In the genomic region with DNA sequence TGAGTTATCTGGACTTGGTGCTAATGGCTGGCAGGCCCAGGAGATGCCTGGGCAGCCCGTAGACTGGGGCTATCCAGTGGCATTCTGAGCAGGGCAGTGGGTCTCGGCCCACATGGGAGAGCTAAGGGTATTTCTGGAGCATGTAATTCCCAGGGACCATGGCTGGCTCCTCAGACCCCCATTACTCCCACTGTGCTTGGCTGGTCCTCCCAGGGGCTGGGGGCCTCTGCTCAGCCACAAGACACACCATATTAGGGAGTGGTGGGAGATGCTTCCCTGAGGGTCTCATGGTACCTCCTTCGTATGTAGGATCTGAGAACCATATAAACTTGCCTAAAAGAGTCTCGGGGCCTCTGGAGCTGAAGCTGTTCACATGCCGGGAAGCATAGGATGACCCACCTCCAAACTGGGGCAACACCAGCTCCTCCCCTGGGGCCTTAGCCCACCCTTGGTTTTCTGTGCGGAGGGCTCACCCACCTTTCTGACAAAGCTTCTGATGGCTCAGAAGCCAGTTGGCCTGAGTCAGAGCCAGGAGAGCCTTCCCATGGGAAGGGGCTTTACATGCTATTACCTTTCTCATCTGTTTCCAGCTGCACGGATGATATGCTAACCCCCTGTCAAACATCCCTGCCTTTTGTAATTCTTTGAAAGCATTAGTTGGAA, we compare ENCODE assay signal across 24 cellular contexts. TPM values are rescaled to one million over a fixed set of nuclear protein-coding genes. Genes with fewer than 3 reads are reported as not detected.
DNase-seq lines count a peak whose midpoint lies in the region; ATAC-seq, FAIRE-seq and TF ChIP-seq lines count a peak whose summit lies in the region.
"Had no signal": no experiment of that assay in that cellular context is flagged by ENCODE, and none has a peak within 500 bp of the region (broad histone marks: within the 10 kb centered on the region; RNA-seq: fewer than 3 reads in every experiment).

No MANE protein-coding gene starts in this region.

- ATAC-seq in A549 (no peak), GM19463 (IDR thresholded peaks at IDR 0.05; ENCODE audit: unreplicated experiment) (no peak)
- ATAC-seq: heart right ventricle, left lung had no signal

- no peaks in the 10 kb centered on the region for H3K36me3 Mint-ChIP-seq in dendritic cell treated with granulocyte-macrophage colony-stimulating factor and Interleukin-4, amounts not matched to agents 40 ng/mL and 50 ng/mL, for 4 days (ENCODE audit: low read depth)
- H3K36me3 Mint-ChIP-seq: type B pancreatic cell had no signal

- H3K4me2 ChIP-seq in A549 (no peak overlapping the region), osteoblast (ENCODE audit: insufficient read depth, low read length) (no peak overlapping the region)

- 78% methylated on average over 7 of the region's 7 CpGs for WGBS in A549 (ENCODE audit: missing lambda C conversion rate)

- POLR2A ChIA-PET in A549 (lab: Yijun Ruan, JAX), result no interaction called here

- H3K36me3 ChIP-seq in osteoblast (ENCODE audit: insufficient read depth, low read length), result no peaks in the 10 kb centered on the region
- H3K36me3 ChIP-seq: heart right ventricle, left lung had no signal

- H3K79me2 ChIP-seq in osteoblast (ENCODE audit: insufficient read depth, low read length), result no peaks in the 10 kb centered on the region

- TF ChIP-seq POLR2A in A549 (IDR thresholded peaks at IDR 0.05; ENCODE audit: low read length), result no peak

- H3K4me3 Mint-ChIP-seq in dendritic cell treated with granulocyte-macrophage colony-stimulating factor and Interleukin-4, amounts not matched to agents 40 ng/mL and 50 ng/mL, for 4 days, result no peak overlapping the region
- H3K4me3 Mint-ChIP-seq: CD4-positive, CD25-positive, alpha-beta regulatory T cell; T-helper 2 cell treated with Interferon-gamma antibody and Interleukin-4, amounts not matched to agents 5 μg/mL and 100 μg/mL, for 36 hours; type B pancreatic cell had no signal

- H3K27ac ChIP-seq in A549 (peak overlapping the region; percentile 97 to 99), osteoblast (ENCODE audit: low read depth, low read length) (no peak overlapping the region)
- H3K27ac ChIP-seq: epithelial cell of prostate, left lung had no signal

- no peak for DNase-seq in A549 (ENCODE audit: low read depth in 1 of 2, low spot score in 1 of 2)
- peak; percentile 37 for DNase-seq in NCI-H1092 (lab: John Stamatoyannopoulos, UW)
- DNase-seq in osteoblast (ENCODE audit: insufficient read length, low spot score, missing footprints), result peak; percentile 41
- no peak for DNase-seq in GM19240 (ENCODE audit: insufficient read length, low spot score)
- DNase-seq in DMS153 treated with DMSO at 0.1 percent for 48 hours (lab: John Stamatoyannopoulos, UW; ENCODE audit: unreplicated experiment), result no peak
- no peak for DNase-seq in 8988T
- DNase-seq: activated CD4-positive, alpha-beta T cell treated with anti-CD3 and anti-CD28 coated beads, Interleukin-2, amount 50 U/mL, for 48 hours; activated naive CD4-positive, alpha-beta T cell treated with anti-CD3 and anti-CD28 coated beads, Interleukin-2, amount 50 U/mL, for 16 hours; anterior cingulate cortex; CD4-positive, CD25-positive, alpha-beta regulatory T cell; GF-D8; H7; heart right ventricle; NCI-H1105 treated with DMSO at 0.1 percent for 48 hours; NCI-H2081 treated with DMSO at 0.1 percent for 48 hours; NCI-H524; nucleus accumbens; retina had no signal

- TF ChIP-seq EP300 in A549 (IDR thresholded peaks at IDR 0.05), result no peak

- H3K27me3 Mint-ChIP-seq in dendritic cell treated with granulocyte-macrophage colony-stimulating factor and Interleukin-4, amounts not matched to agents 40 ng/mL and 50 ng/mL, for 4 days, result peaks cover 6% of the 10 kb centered on the region
- H3K27me3 Mint-ChIP-seq: CD4-positive, CD25-positive, alpha-beta regulatory T cell; type B pancreatic cell had no signal

- peaks cover 77% of the 10 kb centered on the region for H3K4me1 ChIP-seq in A549
- H3K4me1 ChIP-seq in osteoblast (ENCODE audit: insufficient read depth, low read length), result peaks cover 38% of the 10 kb centered on the region

- H3K9me3 ChIP-seq in A549 (no peaks in the 10 kb centered on the region), osteoblast (ENCODE audit: low read depth, low read length) (no peaks in the 10 kb centered on the region)
- H3K9me3 ChIP-seq: heart right ventricle, left lung had no signal

- H3K4me3 ChIP-seq in A549, result no peak overlapping the region
- no peak overlapping the region for H3K4me3 ChIP-seq in osteoblast (ENCODE audit: insufficient read depth, low read length)
- H3K4me3 ChIP-seq: heart right ventricle, left lung had no signal

- peak overlapping the region; percentile 10 for H3K27ac Mint-ChIP-seq in dendritic cell treated with granulocyte-macrophage colony-stimulating factor and Interleukin-4, amounts not matched to agents 40 ng/mL and 50 ng/mL, for 4 days
- H3K27ac Mint-ChIP-seq: T-helper 2 cell treated with Interferon-gamma antibody and Interleukin-4, amounts not matched to agents 5 μg/mL and 100 μg/mL, for 36 hours; type B pancreatic cell had no signal

- H3K9me3 Mint-ChIP-seq in dendritic cell treated with granulocyte-macrophage colony-stimulating factor and Interleukin-4, amounts not matched to agents 40 ng/mL and 50 ng/mL, for 4 days, result no peaks in the 10 kb centered on the region
- H3K9me3 Mint-ChIP-seq: CD4-positive, CD25-positive, alpha-beta regulatory T cell; T-helper 2 cell treated with Interferon-gamma antibody and Interleukin-4, amounts not matched to agents 5 μg/mL and 100 μg/mL, for 36 hours; type B pancreatic cell had no signal

- H4K20me1 ChIP-seq in osteoblast (ENCODE audit: insufficient read depth, low read length), result no peaks in the 10 kb centered on the region

- no peak overlapping the region for H2AFZ ChIP-seq in osteoblast (ENCODE audit: low read length)

- CTCF ChIA-PET in A549 (lab: Yijun Ruan, JAX), result interaction anchor here (0.8 to 12.9 kb wide), 8 partner anchors 9 to 131 kb away, joined by 3 to 92 read pairs (median 4); no protein-coding TSS in a partner anchor

- intact Hi-C loops in dendritic cell treated with granulocyte-macrophage colony-stimulating factor and Interleukin-4, amounts not matched to agents 40 ng/mL and 50 ng/mL, for 4 days (cut with micrococcal nuclease), result no loop called here

- H3K27me3 ChIP-seq in osteoblast (ENCODE audit: insufficient read depth, low read length), result no peaks in the 10 kb centered on the region
- H3K27me3 ChIP-seq: heart right ventricle, left lung had no signal

- H3K4me1 Mint-ChIP-seq in dendritic cell treated with granulocyte-macrophage colony-stimulating factor and Interleukin-4, amounts not matched to agents 40 ng/mL and 50 ng/mL, for 4 days (ENCODE audit: low read depth), result peaks cover 55% of the 10 kb centered on the region

- TF ChIP-seq CTCF in A549 (IDR thresholded peaks at IDR 0.05) (no peak), osteoblast (IDR thresholded peaks at IDR 0.05; ENCODE audit: extremely low read depth, low read depth, low read length) (no peak)

- TF ChIP-seq RAD21 in A549 (conservative IDR thresholded peaks at IDR 0.05 in 1 of 2, IDR thresholded peaks at IDR 0.05 in 1 of 2), result no peak

- no peak for FAIRE-seq in A549 (lab: Jason Lieb, UNC)

TF ChIP-seq in A549, 52 proteins besides CTCF, POLR2A, EP300 and RAD21 (continues in another document):
- no peak for TF ChIP-seq CBX2 (IDR thresholded peaks at IDR 0.05; ENCODE audit: borderline replicate concordance, low read depth)
- TF ChIP-seq TP53 (CRISPR knock-in tag; IDR thresholded peaks at IDR 0.05), result no peak
- no peak for TF ChIP-seq RARB (CRISPR knock-in tag; IDR thresholded peaks at IDR 0.05)
- TF ChIP-seq, protein P1, sequence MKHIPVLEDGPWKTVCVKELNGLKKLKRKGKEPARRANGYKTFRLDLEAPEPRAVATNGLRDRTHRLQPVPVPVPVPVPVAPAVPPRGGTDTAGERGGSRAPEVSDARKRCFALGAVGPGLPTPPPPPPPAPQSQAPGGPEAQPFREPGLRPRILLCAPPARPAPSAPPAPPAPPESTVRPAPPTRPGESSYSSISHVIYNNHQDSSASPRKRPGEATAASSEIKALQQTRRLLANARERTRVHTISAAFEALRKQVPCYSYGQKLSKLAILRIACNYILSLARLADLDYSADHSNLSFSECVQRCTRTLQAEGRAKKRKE (CRISPR knock-in tag; IDR thresholded peaks at IDR 0.05; ENCODE audit: low read depth), result no peak
- no peak for TF ChIP-seq CBX8 (IDR thresholded peaks at IDR 0.05)
- TF ChIP-seq, protein P2, sequence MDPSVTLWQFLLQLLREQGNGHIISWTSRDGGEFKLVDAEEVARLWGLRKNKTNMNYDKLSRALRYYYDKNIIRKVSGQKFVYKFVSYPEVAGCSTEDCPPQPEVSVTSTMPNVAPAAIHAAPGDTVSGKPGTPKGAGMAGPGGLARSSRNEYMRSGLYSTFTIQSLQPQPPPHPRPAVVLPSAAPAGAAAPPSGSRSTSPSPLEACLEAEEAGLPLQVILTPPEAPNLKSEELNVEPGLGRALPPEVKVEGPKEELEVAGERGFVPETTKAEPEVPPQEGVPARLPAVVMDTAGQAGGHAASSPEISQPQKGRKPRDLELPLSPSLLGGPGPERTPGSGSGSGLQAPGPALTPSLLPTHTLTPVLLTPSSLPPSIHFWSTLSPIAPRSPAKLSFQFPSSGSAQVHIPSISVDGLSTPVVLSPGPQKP (IDR thresholded peaks at IDR 0.05; ENCODE audit: low read depth, low read length), result no peak

RNA-seq across cellular contexts. Expression of a gene that starts 9.5 kb away (rescaled TPM):
- polyA plus RNA-seq in A549 (2011; rRNA removed), result 2,791 and 4,959 TPM in 2 replicates
- 6,916 and 9,060 TPM in 2 replicates for polyA plus RNA-seq in A549 (2012; cell fraction: cytosol; rRNA removed)
- 2,875 and 3,583 TPM in 2 replicates for polyA plus RNA-seq in A549 (2012; cell fraction: nucleus; rRNA removed)
- polyA plus RNA-seq in A549 (2017; fragmentation: RNase III; extraction: RNeasy Plus Mini Kit Qiagen cat#74134 plus additional on column Dnase treatment), result 12,354 to 13,747 TPM (median 12,799 TPM) in 3 replicates
- 2,337 and 2,680 TPM in 2 replicates for polyA minus RNA-seq in A549 (2011; rRNA and poly(A)+ RNA removed)
- total RNA-seq in osteoblast, result 1,459 and 1,507 TPM in 2 replicates

RNA-seq across cellular contexts. Expression of a gene that starts 26.8 kb away (rescaled TPM):
- polyA plus RNA-seq in A549 (2011; rRNA removed) (1.2 and 1.5 TPM in 2 replicates), A549 (2017; fragmentation: RNase III; extraction: RNeasy Plus Mini Kit Qiagen cat#74134 plus additional on column Dnase treatment) (0.98 to 2.1 TPM (median 1.9 TPM) in 3 replicates)
- 0.23 and 0.29 TPM in 2 replicates for polyA plus RNA-seq in A549 (2012; cell fraction: cytosol; rRNA removed)
- 0.22 and 0.32 TPM in 2 replicates for polyA plus RNA-seq in A549 (2012; cell fraction: nucleus; rRNA removed)
- polyA minus RNA-seq in A549 (2011; rRNA and poly(A)+ RNA removed), result 2.0 and 2.2 TPM in 2 replicates
- total RNA-seq in osteoblast, result 5.6 and 8.0 TPM in 2 replicates

RNA-seq across cellular contexts. Expression of a gene that starts 59.6 kb away (rescaled TPM):
- polyA plus RNA-seq in A549 (2011; rRNA removed) (3.8 and 5.8 TPM in 2 replicates), A549 (2017; fragmentation: RNase III; extraction: RNeasy Plus Mini Kit Qiagen cat#74134 plus additional on column Dnase treatment) (5.0 to 6.6 TPM (median 6.2 TPM) in 3 replicates)
- polyA plus RNA-seq in A549 (2012; cell fraction: cytosol; rRNA removed), result 8.7 and 11.4 TPM in 2 replicates
- polyA plus RNA-seq in A549 (2012; cell fraction: nucleus; rRNA removed), result 10.1 and 10.9 TPM in 2 replicates
- polyA minus RNA-seq in A549 (2011; rRNA and poly(A)+ RNA removed), result 2.6 and 4.4 TPM in 2 replicates
- total RNA-seq in osteoblast, result 15.9 and 20.3 TPM in 2 replicates
- total RNA-seq: CD4-positive, CD25-positive, alpha-beta regulatory T cell had no signal
- polyA plus RNA-seq: CD4-positive, CD25-positive, alpha-beta regulatory T cell had no signal

Comparison
In these comparisons a context has a peak if more than half of its experiments do, and no peak if none do; other contexts are left out.
1. DNase-seq: peak in NCI-H1092 (single experiment) and osteoblast (single experiment); none in A549 (0 of 2), GM19240 (single experiment), DMS153 treated with DMSO at 0.1 percent for 48 hours (single experiment) and 8988T (single experiment).